ENCODE assay signal across 8 cellular contexts in genomic region chr1:24694380-24694843, GRCh38. TPM values are rescaled to one million over a fixed set of nuclear protein-coding genes. Genes with fewer than 3 reads are reported as not detected.
DNase-seq lines count a peak whose midpoint lies in the region; ATAC-seq and TF ChIP-seq lines count a peak whose summit lies in the region.

No MANE protein-coding gene starts in this region.

- H3K27me3 ChIP-seq in subcutaneous abdominal adipose tissue (ENCODE audit: control insufficient read depth in 5 of 5, insufficient read depth in 4 of 5, low read length in 5 of 5), result peaks cover 0 to 2% (median 0%) of the 10 kb centered on the region in 5 donors

- no peak overlapping the region for H3K27ac Mint-ChIP-seq in activated CD4-positive, alpha-beta T cell treated with anti-CD3 and anti-CD28 coated beads for 36 hours
- no peak overlapping the region for H3K27ac Mint-ChIP-seq in activated CD4-positive, alpha-beta T cell treated with anti-CD3 and anti-CD28 coated beads, Interleukin-2, amount 10 ng/mL, durations not matched to agents 24 days and 14 days

- H3K4me3 ChIP-seq in fibroblast of the aortic adventitia (ENCODE audit: low read depth, low read length) (peak overlapping the region; percentile 31), subcutaneous abdominal adipose tissue (ENCODE audit: low read depth in 1 of 5, low read length in 5 of 5) (no peak overlapping the region)

- no peak for TF ChIP-seq CTCF in fibroblast of the aortic adventitia (IDR thresholded peaks at IDR 0.05; ENCODE audit: insufficient read depth, low read length)

- DNase-seq in activated CD4-positive, alpha-beta T cell treated with anti-CD3 and anti-CD28 coated beads for 36 hours, result no peak
- no peak for DNase-seq in activated CD4-positive, alpha-beta T cell treated with anti-CD3 and anti-CD28 coated beads, Interleukin-2, amount 10 ng/mL, durations not matched to agents 24 days and 14 days
- DNase-seq in NCI-H345 (lab: John Stamatoyannopoulos, UW) (peak; percentile 94), fibroblast of the aortic adventitia (ENCODE audit: low read depth) (peak; percentile 95), hypothalamus (lab: John Stamatoyannopoulos, UW) (no peak)

- peak; percentile 26 for ATAC-seq in activated CD4-positive, alpha-beta T cell treated with anti-CD3 and anti-CD28 coated beads for 36 hours
- ATAC-seq in HG02938 (IDR thresholded peaks at IDR 0.05; ENCODE audit: unreplicated experiment) (no peak), GM18505 (IDR thresholded peaks at IDR 0.05; ENCODE audit: unreplicated experiment) (no peak)

- no peak overlapping the region for H3K4me3 Mint-ChIP-seq in activated CD4-positive, alpha-beta T cell treated with anti-CD3 and anti-CD28 coated beads for 36 hours
- no peak overlapping the region for H3K4me3 Mint-ChIP-seq in activated CD4-positive, alpha-beta T cell treated with anti-CD3 and anti-CD28 coated beads, Interleukin-2, amount 10 ng/mL, durations not matched to agents 24 days and 14 days

- peaks cover 8 to 35% (median 11%) of the 10 kb centered on the region in 5 donors for H3K4me1 ChIP-seq in subcutaneous abdominal adipose tissue (ENCODE audit: control insufficient read depth in 5 of 5, insufficient read depth in 5 of 5, low read length in 5 of 5)

- POLR2A ChIA-PET in activated CD4-positive, alpha-beta T cell treated with anti-CD3 and anti-CD28 coated beads for 36 hours (lab: Charles Lee), result no interaction called here

- no peaks in the 10 kb centered on the region for H3K36me3 ChIP-seq in subcutaneous abdominal adipose tissue (ENCODE audit: control insufficient read depth in 5 of 5, insufficient read depth in 5 of 5, low read length in 5 of 5)

- H3K36me3 Mint-ChIP-seq in activated CD4-positive, alpha-beta T cell treated with anti-CD3 and anti-CD28 coated beads for 36 hours (ENCODE audit: low read depth), result no peaks in the 10 kb centered on the region
- no peaks in the 10 kb centered on the region for H3K36me3 Mint-ChIP-seq in activated CD4-positive, alpha-beta T cell treated with anti-CD3 and anti-CD28 coated beads, Interleukin-2, amount 10 ng/mL, durations not matched to agents 24 days and 14 days (ENCODE audit: low read depth)

- no peak for TF ChIP-seq POLR2A in GM18505 (IDR thresholded peaks at IDR 0.05; ENCODE audit: borderline replicate concordance, extremely low read depth, insufficient read depth, insufficient read length)

- H3K27me3 Mint-ChIP-seq in activated CD4-positive, alpha-beta T cell treated with anti-CD3 and anti-CD28 coated beads for 36 hours, result peaks cover 2% of the 10 kb centered on the region
- peaks cover 14% of the 10 kb centered on the region for H3K27me3 Mint-ChIP-seq in activated CD4-positive, alpha-beta T cell treated with anti-CD3 and anti-CD28 coated beads, Interleukin-2, amount 10 ng/mL, durations not matched to agents 24 days and 14 days

- CTCF ChIA-PET in activated CD4-positive, alpha-beta T cell treated with anti-CD3 and anti-CD28 coated beads for 36 hours (lab: Charles Lee), result interaction anchor here (0.6 kb wide), 1 partner anchor 36 kb away, joined by 3 read pairs; no protein-coding TSS in a partner anchor

- H3K27ac ChIP-seq in subcutaneous abdominal adipose tissue (ENCODE audit: low read depth, low read length), result peak overlapping the region; percentile 27

- H3K4me1 Mint-ChIP-seq in activated CD4-positive, alpha-beta T cell treated with anti-CD3 and anti-CD28 coated beads for 36 hours, result no peaks in the 10 kb centered on the region
- H3K4me1 Mint-ChIP-seq in activated CD4-positive, alpha-beta T cell treated with anti-CD3 and anti-CD28 coated beads, Interleukin-2, amount 10 ng/mL, durations not matched to agents 24 days and 14 days, result peaks cover 7% of the 10 kb centered on the region

- no peaks in the 10 kb centered on the region for H3K9me3 ChIP-seq in subcutaneous abdominal adipose tissue (ENCODE audit: control insufficient read depth in 5 of 5, low read length in 5 of 5)

- peak overlapping the region in 2 of 5 donors; percentile 8 for H3K9ac ChIP-seq in subcutaneous abdominal adipose tissue (ENCODE audit: low read length in 5 of 5)

- intact Hi-C loops in activated CD4-positive, alpha-beta T cell treated with anti-CD3 and anti-CD28 coated beads for 36 hours (cut with DNase I, micrococcal nuclease), result no loop called here
- intact Hi-C loops in activated CD4-positive, alpha-beta T cell treated with anti-CD3 and anti-CD28 coated beads, Interleukin-2, amount 10 ng/mL, durations not matched to agents 24 days and 14 days (cut with micrococcal nuclease), result no loop called here

- no peaks in the 10 kb centered on the region for H3K9me3 Mint-ChIP-seq in activated CD4-positive, alpha-beta T cell treated with anti-CD3 and anti-CD28 coated beads for 36 hours (ENCODE audit: low read depth)
- no peaks in the 10 kb centered on the region for H3K9me3 Mint-ChIP-seq in activated CD4-positive, alpha-beta T cell treated with anti-CD3 and anti-CD28 coated beads, Interleukin-2, amount 10 ng/mL, durations not matched to agents 24 days and 14 days

RNA-seq across cellular contexts. Expression of gene CLIC4, which starts 50.8 kb away (rescaled TPM):
- 10 to 100 TPM; 29.8 to 33.1 TPM for total RNA-seq in activated CD4-positive, alpha-beta T cell treated with anti-CD3 and anti-CD28 coated beads for 36 hours
- 15.7 and 17.4 TPM in 2 replicates for total RNA-seq in activated CD4-positive, alpha-beta T cell treated with anti-CD3 and anti-CD28 coated beads, Interleukin-2, amount 10 ng/mL, durations not matched to agents 24 days and 14 days
- total RNA-seq in fibroblast of the aortic adventitia (ENCODE audit: low replicate concordance), result 571 and 966 TPM in 2 replicates

RNA-seq across cellular contexts. Expression of gene SRRM1, which starts 51.3 kb away (rescaled TPM):
- total RNA-seq in activated CD4-positive, alpha-beta T cell treated with anti-CD3 and anti-CD28 coated beads for 36 hours, result 100 to 1,000 TPM; 234 to 288 TPM
- total RNA-seq in activated CD4-positive, alpha-beta T cell treated with anti-CD3 and anti-CD28 coated beads, Interleukin-2, amount 10 ng/mL, durations not matched to agents 24 days and 14 days, result 258 and 261 TPM in 2 replicates
- 74.3 and 108 TPM in 2 replicates for total RNA-seq in fibroblast of the aortic adventitia (ENCODE audit: low replicate concordance)

Comparison
In these comparisons a context has a peak if more than half of its experiments do, and no peak if none do; other contexts are left out.
1. DNase-seq: peak in NCI-H345 (single experiment) and fibroblast of the aortic adventitia (single experiment); none in activated CD4-positive, alpha-beta T cell treated with anti-CD3 and anti-CD28 coated beads for 36 hours (single experiment), activated CD4-positive, alpha-beta T cell treated with anti-CD3 and anti-CD28 coated beads, Interleukin-2, amount 10 ng/mL, durations not matched to agents 24 days and 14 days (single experiment) and hypothalamus (0 of 51).
2. RNA of gene CLIC4, which starts 50.8 kb away (total RNA-seq): 571 to 966 TPM in fibroblast of the aortic adventitia; 29.8 to 33.1 TPM in activated CD4-positive, alpha-beta T cell treated with anti-CD3 and anti-CD28 coated beads for 36 hours and 15.7 to 17.4 TPM in activated CD4-positive, alpha-beta T cell treated with anti-CD3 and anti-CD28 coated beads, Interleukin-2, amount 10 ng/mL, durations not matched to agents 24 days and 14 days; every median in the first group is over 10 times any median in the second.